Comparison of ENCODE assay signal across 8 cellular contexts in genomic region chr4:109826719-109827118, GRCh38. TPM values are rescaled to one million over a fixed set of nuclear protein-coding genes. Genes with fewer than 3 reads are reported as not detected.
DNase-seq lines count a peak whose midpoint lies in the region; ATAC-seq and TF ChIP-seq lines count a peak whose summit lies in the region.

No MANE protein-coding gene starts in this region.

- intact Hi-C loops in OCI-LY7 (cut with micrococcal nuclease; ENCODE audit: unreplicated experiment) (loop anchor here (2.0 to 5.0 kb wide), 2 partner anchors 151 to 404 kb away; no protein-coding TSS in a partner anchor), esophagus squamous epithelium (cut with DNase I) (no loop called here), sigmoid colon (cut with DNase I) (no loop called here)

- TF ChIP-seq CTCF in OCI-LY7 (conservative IDR thresholded peaks at IDR 0.05; ENCODE audit: low read length), result peak; percentile 87
- TF ChIP-seq CTCF in esophagus squamous epithelium (IDR thresholded peaks at IDR 0.05), result peak in 5 of 6 experiments; percentile 46 to 62 (median 49)
- peak in 3 of 4 experiments; percentile 9 to 48 (median 27) for TF ChIP-seq CTCF in sigmoid colon (IDR thresholded peaks at IDR 0.05)

- no peaks in the 10 kb centered on the region for H4K20me1 ChIP-seq in OCI-LY7 (ENCODE audit: insufficient read depth, low read length)

- CTCF ChIA-PET in OCI-LY7 (lab: Charles Lee; ENCODE audit: unreplicated experiment), result no interaction called here

- no peak overlapping the region for H3K27ac ChIP-seq in OCI-LY7 (ENCODE audit: low read depth, low read length, poor library complexity, severe bottlenecking)
- no peak overlapping the region for H3K27ac ChIP-seq in esophagus squamous epithelium
- no peak overlapping the region for H3K27ac ChIP-seq in sigmoid colon

- no peaks in the 10 kb centered on the region for H3K4me1 ChIP-seq in OCI-LY7 (ENCODE audit: insufficient read depth, low read length, poor library complexity, severe bottlenecking)
- H3K4me1 ChIP-seq in esophagus squamous epithelium, result no peaks in the 10 kb centered on the region
- H3K4me1 ChIP-seq in sigmoid colon, result no peaks in the 10 kb centered on the region

- TF ChIP-seq POLR2A in esophagus squamous epithelium (IDR thresholded peaks at IDR 0.05) (no peak), sigmoid colon (IDR thresholded peaks at IDR 0.05) (no peak)

- no peaks in the 10 kb centered on the region for H3K9me2 ChIP-seq in OCI-LY7 (ENCODE audit: insufficient read depth, low read length)

- H2AFZ ChIP-seq in OCI-LY7 (ENCODE audit: low read length), result no peak overlapping the region

- H3K4me2 ChIP-seq in OCI-LY7 (ENCODE audit: low read length), result no peak overlapping the region

- no peaks in the 10 kb centered on the region for H3K27me3 ChIP-seq in esophagus squamous epithelium
- H3K27me3 ChIP-seq in sigmoid colon, result no peaks in the 10 kb centered on the region

- H3K36me3 ChIP-seq in OCI-LY7 (ENCODE audit: insufficient read depth, low read length) (peaks cover 72% of the 10 kb centered on the region), esophagus squamous epithelium (peaks cover 0 to 60% (median 3%) of the 10 kb centered on the region in 3 donors), sigmoid colon (peaks cover 0 to 40% (median 5%) of the 10 kb centered on the region in 4 donors)

- peak; percentile 63 for ATAC-seq in GM21515 (IDR thresholded peaks at IDR 0.05; ENCODE audit: unreplicated experiment)

- H3K4me3 ChIP-seq in OCI-LY7 (ENCODE audit: low read depth, low read length, poor library complexity, severe bottlenecking), result no peak overlapping the region
- no peak overlapping the region for H3K4me3 ChIP-seq in esophagus squamous epithelium
- no peak overlapping the region for H3K4me3 ChIP-seq in sigmoid colon

- DNase-seq in DMS114 treated with DMSO at 0.1 percent for 48 hours (lab: John Stamatoyannopoulos, UW; ENCODE audit: unreplicated experiment), result peak; percentile 14
- DNase-seq in OCI-LY7 (ENCODE audit: low spot score), result peak; percentile 47
- DNase-seq in esophagus squamous epithelium (lab: John Stamatoyannopoulos, UW), result no peak
- no peak for DNase-seq in sigmoid colon
- no peak for DNase-seq in stimulated activated CD4-positive, alpha-beta T cell treated with anti-CD3 and anti-CD28 coated beads, Interleukin-12 subunit alpha, Interleukin-12 subunit beta, amount 100 ng/mL, for 4 hours
- DNase-seq in activated gamma-delta T cell treated with Interleukin-2 at 50 U/mL for 16 hours, result no peak
- no peak for DNase-seq in H4 (ENCODE audit: low spot score)

- POLR2A ChIA-PET in OCI-LY7 (lab: Charles Lee), result interaction anchor here (1.5 kb wide), 1 partner anchor 10 kb away, joined by 5 read pairs; no protein-coding TSS in a partner anchor

- no peaks in the 10 kb centered on the region for H3K79me2 ChIP-seq in OCI-LY7 (ENCODE audit: insufficient read depth, low read depth, low read length)

- H3K9me3 ChIP-seq in OCI-LY7 (ENCODE audit: low read length) (no peaks in the 10 kb centered on the region), esophagus squamous epithelium (no peaks in the 10 kb centered on the region), sigmoid colon (no peaks in the 10 kb centered on the region)

- no TSS peak for BruUV-seq in OCI-LY7 (replicated peaks; lab: Mats Ljungman, UMichigan)

- no peak for TF ChIP-seq EP300 in sigmoid colon (IDR thresholded peaks at IDR 0.05)

RNA-seq across cellular contexts. Expression of gene RRH, which starts 1.1 kb away (rescaled TPM):
- 0.35 TPM in 1 of 2 replicates, not detected in the other for total RNA-seq in OCI-LY7 (2014; rRNA removed; shearing (Covaris generic))
- total RNA-seq in OCI-LY7 (2022) (0.23 TPM in 1 of 2 replicates, not detected in the other), esophagus squamous epithelium (under 1 TPM in 2 of 4 donors, not detected in 2; 0.18 to 0.19 TPM), sigmoid colon (not detected)
- polyA plus RNA-seq in sigmoid colon, result not detected
- total RNA-seq in H4 (2014; rRNA removed; shearing (Covaris generic)), result not detected in 2 replicates

RNA-seq across cellular contexts. Expression of gene GAR1, which starts 11.2 kb away (rescaled TPM):
- total RNA-seq in OCI-LY7 (2014; rRNA removed; shearing (Covaris generic)), result 16.4 and 26.7 TPM in 2 replicates
- 37.7 and 42.5 TPM in 2 replicates for total RNA-seq in OCI-LY7 (2022)
- total RNA-seq in esophagus squamous epithelium, result 10 to 100 TPM in 3 of 4 donors, 1 to 10 TPM in 1; 5.9 to 14.2 (median 11.3) TPM
- total RNA-seq in sigmoid colon, result 1 to 10 TPM; 4.4 to 8.6 (median 5.4) TPM
- 10 to 100 TPM; 21.3 to 37.4 (median 27.0) TPM for polyA plus RNA-seq in sigmoid colon
- total RNA-seq in H4 (2014; rRNA removed; shearing (Covaris generic)), result 4.1 and 13.7 TPM in 2 replicates

RNA-seq across cellular contexts. Expression of gene LRIT3, which starts 21.2 kb away (rescaled TPM):
- 0.10 and 0.13 TPM in 2 replicates for total RNA-seq in OCI-LY7 (2014; rRNA removed; shearing (Covaris generic))
- total RNA-seq in OCI-LY7 (2022), result 0.09 and 0.11 TPM in 2 replicates
- under 1 TPM in 2 of 4 donors, not detected in 2; 0.15 to 0.38 TPM for total RNA-seq in esophagus squamous epithelium
- under 1 TPM in 3 of 4 donors, not detected in 1; 0.28 to 0.41 (median 0.33) TPM for total RNA-seq in sigmoid colon
- under 1 TPM in 1 of 3 donors, not detected in 2; 0.10 TPM for polyA plus RNA-seq in sigmoid colon
- not detected in 2 replicates for total RNA-seq in H4 (2014; rRNA removed; shearing (Covaris generic))

RNA-seq across cellular contexts. Expression of gene CFI, which starts 24.9 kb away (rescaled TPM):
- not detected in 2 replicates for total RNA-seq in OCI-LY7 (2014; rRNA removed; shearing (Covaris generic))
- total RNA-seq in OCI-LY7 (2022) (not detected in 2 replicates), esophagus squamous epithelium (10 to 100 TPM in 2 of 4 donors, 1 to 10 TPM in 2; 6.1 to 45.1 (median 11.0) TPM), sigmoid colon (10 to 100 TPM in 2 of 4 donors, 1 to 10 TPM in 2; 4.3 to 14.4 (median 9.0) TPM)
- 1 to 10 TPM; 1.2 to 8.7 (median 1.2) TPM for polyA plus RNA-seq in sigmoid colon
- total RNA-seq in H4 (2014; rRNA removed; shearing (Covaris generic)), result 202 and 206 TPM in 2 replicates

Comparison
In these comparisons a context has a peak if more than half of its experiments do, and no peak if none do; other contexts are left out.
1. DNase-seq: peak in DMS114 treated with DMSO at 0.1 percent for 48 hours (single experiment) and OCI-LY7 (single experiment); none in esophagus squamous epithelium (single experiment), sigmoid colon (single experiment), stimulated activated CD4-positive, alpha-beta T cell treated with anti-CD3 and anti-CD28 coated beads, Interleukin-12 subunit alpha, Interleukin-12 subunit beta, amount 100 ng/mL, for 4 hours (single experiment), activated gamma-delta T cell treated with Interleukin-2 at 50 U/mL for 16 hours (single experiment) and H4 (single experiment).
2. CTCF ChIP-seq: peak in every context shown above with its lines; median percentile 87 in OCI-LY7; 49 in esophagus squamous epithelium; 27 in sigmoid colon.